ENCODE assay signal across 1 cellular context in genomic region chr1:156625436-156626078, GRCh38.
A peak's percentile ranks its signal among the peaks of the same experiment; 100 is the strongest.
TF ChIP-seq lines count a peak whose summit lies in the region.

No MANE protein-coding gene starts in this region.

TF ChIP-seq in K562, 482 proteins besides CTCF, POLR2A, EP300 and RAD21 (continued from another document):
- TF ChIP-seq HDAC1 (IDR thresholded peaks at IDR 0.05): peak in 1 of 2 experiments; percentile 74; a peak in 2 of 4 replicates
- 0 out of 2 replicates have a peak, but pooled peaks have one; percentile 18 for TF ChIP-seq USF1 (CRISPR knock-in tag; IDR thresholded peaks at IDR 0.05)
- TF ChIP-seq RBM34 (IDR thresholded peaks at IDR 0.05; ENCODE audit: borderline replicate concordance, insufficient read depth, low read length): no peak
- peak; percentile 62 for TF ChIP-seq RB1 (IDR thresholded peaks at IDR 0.05; ENCODE audit: low read depth)
- TF ChIP-seq TSC22D4 (tag; IDR thresholded peaks at IDR 0.05): no peak
- peak; percentile 35 for TF ChIP-seq PCBP1 (IDR thresholded peaks at IDR 0.05; ENCODE audit: low read depth, low read length, poor library complexity, severe bottlenecking)
- peak; percentile 55; the same call in 1 of the 2 replicates for TF ChIP-seq FOXP1 (CRISPR knock-in tag; IDR thresholded peaks at IDR 0.05)
- no peak for TF ChIP-seq CAMTA2 (CRISPR knock-in tag; conservative IDR thresholded peaks at IDR 0.05)
- peak; percentile 39; the same call in 1 of the 2 replicates for TF ChIP-seq ZFX (CRISPR knock-in tag; IDR thresholded peaks at IDR 0.05)
- 0 out of 2 replicates have a peak, but pooled peaks have one; percentile 53 for TF ChIP-seq HNRNPL (IDR thresholded peaks at IDR 0.05; ENCODE audit: low read depth, low read length)
- TF ChIP-seq NKRF (IDR thresholded peaks at IDR 0.05; ENCODE audit: borderline replicate concordance): peak; percentile 41; the same call in 1 of the 2 replicates
TF ChIP-seq in K562: peak in this region for 38.
